In the genomic region with DNA sequence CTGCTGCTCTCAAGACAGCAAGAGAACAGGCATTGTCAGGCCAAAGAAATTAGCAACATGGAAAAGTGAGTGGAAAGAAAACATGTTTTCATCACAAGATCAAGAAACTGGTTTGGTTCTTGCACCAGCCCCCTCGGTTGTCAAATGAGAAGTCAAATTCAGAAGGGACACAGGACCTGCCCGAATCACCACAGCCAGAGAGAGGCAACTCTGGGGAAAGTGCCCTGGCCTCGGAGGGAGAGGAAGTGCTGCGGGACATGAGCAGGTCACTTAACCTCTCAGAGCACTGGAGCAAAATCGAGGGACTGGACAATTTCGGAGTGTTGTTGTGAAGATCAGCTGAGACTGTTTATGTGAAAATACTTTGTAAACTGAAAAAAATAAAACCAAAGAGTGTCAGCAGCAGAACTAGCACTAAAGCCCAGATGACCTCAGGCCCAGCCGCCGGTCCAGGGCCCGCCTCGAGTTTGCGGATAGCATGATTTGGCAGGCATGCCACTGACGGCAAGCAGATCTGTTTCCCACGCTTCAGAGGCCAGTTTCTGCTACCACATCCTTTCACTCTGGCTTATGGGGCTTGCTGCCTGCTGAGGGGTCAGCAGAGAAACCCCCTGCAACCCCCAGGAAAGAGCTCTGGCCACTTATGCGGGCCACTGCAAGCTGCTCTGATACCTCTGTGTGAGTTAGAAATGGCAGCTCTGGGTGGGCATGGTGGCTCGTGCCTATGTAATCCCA, we compare ENCODE assay signal across 15 cellular contexts. TPM values are rescaled to one million over a fixed set of nuclear protein-coding genes. Genes with fewer than 3 reads are reported as not detected.
DNase-seq lines count a peak whose midpoint lies in the region; ATAC-seq and TF ChIP-seq lines count a peak whose summit lies in the region.
"Had no signal": no experiment of that assay in that cellular context is flagged by ENCODE, and none has a peak within 500 bp of the region (broad histone marks: within the 10 kb centered on the region; RNA-seq: fewer than 3 reads in every experiment).

No MANE protein-coding gene starts in this region.

- CTCF ChIA-PET in activated naive CD4-positive, alpha-beta T cell treated with anti-CD3 and anti-CD28 coated beads, Interleukin-2, amount 10 ng/mL, durations not matched to agents 7 days and 5 days (lab: Charles Lee) = interaction anchor here (1.1 to 1.4 kb wide), 4 partner anchors 30 to 54 kb away, joined by 3 to 5 read pairs (median 4); a partner anchor contains a TSS

- no peaks in the 10 kb centered on the region for H3K9me3 ChIP-seq in lung (ENCODE audit: control insufficient read depth in 2 of 2, insufficient read depth in 1 of 2, low read length in 1 of 2)
- H3K9me3 ChIP-seq in upper lobe of right lung = no peaks in the 10 kb centered on the region

- H3K4me3 ChIP-seq in lung = no peak overlapping the region
- no peak overlapping the region for H3K4me3 ChIP-seq in upper lobe of right lung

- WGBS in lung, 2 donors = 68 to 74% methylated on average over 15 of the region's 15 CpGs

- no peaks in the 10 kb centered on the region for H3K36me3 ChIP-seq in lung (ENCODE audit: control insufficient read depth in 2 of 2, insufficient read depth in 2 of 2, low read length in 2 of 2)
- H3K36me3 ChIP-seq in upper lobe of right lung = no peaks in the 10 kb centered on the region

- H3K27me3 Mint-ChIP-seq in activated naive CD4-positive, alpha-beta T cell treated with anti-CD3 and anti-CD28 coated beads, Interleukin-2, amount 10 ng/mL, durations not matched to agents 7 days and 5 days = no peaks in the 10 kb centered on the region
- H3K27me3 Mint-ChIP-seq in activated naive CD8-positive, alpha-beta T cell treated with anti-CD3 and anti-CD28 coated beads for 36 hours = no peaks in the 10 kb centered on the region

- peak overlapping the region in 1 of 2 donors; percentile 27 for H3K27ac ChIP-seq in lung (ENCODE audit: low read depth in 1 of 2, low read length in 1 of 2)
- H3K27ac ChIP-seq in upper lobe of right lung = peak overlapping the region; percentile 3

- ATAC-seq in lung (ENCODE audit: insufficient read depth, low FRiP score) (peak; percentile 9), upper lobe of right lung (peak; percentile 25), HG03378 (IDR thresholded peaks at IDR 0.05; ENCODE audit: unreplicated experiment) (no peak), left lobe of liver (no peak)

- H3K4me3 Mint-ChIP-seq in activated naive CD4-positive, alpha-beta T cell treated with anti-CD3 and anti-CD28 coated beads, Interleukin-2, amount 10 ng/mL, durations not matched to agents 7 days and 5 days = peak overlapping the region; percentile 26
- peak overlapping the region; percentile 57 for H3K4me3 Mint-ChIP-seq in activated naive CD8-positive, alpha-beta T cell treated with anti-CD3 and anti-CD28 coated beads for 36 hours

- DNase-seq in activated naive CD4-positive, alpha-beta T cell treated with anti-CD3 and anti-CD28 coated beads, Interleukin-2, amount 10 ng/mL, durations not matched to agents 7 days and 5 days = no peak
- no peak for DNase-seq in activated naive CD4-positive, alpha-beta T cell treated with anti-CD3 and anti-CD28 coated beads, Interleukin-2, amount 50 U/mL, for 16 hours
- DNase-seq in activated naive CD8-positive, alpha-beta T cell treated with anti-CD3 and anti-CD28 coated beads for 36 hours = no peak
- DNase-seq in lung (ENCODE audit: low spot score) (no peak), upper lobe of right lung (no peak), NCI-H526 treated with DMSO at 0.1 percent for 48 hours (lab: John Stamatoyannopoulos, UW) (no peak), left lobe of liver (ENCODE audit: low spot score) (no peak)
- DNase-seq: activated CD4-positive, alpha-beta T cell treated with anti-CD3 and anti-CD28 coated beads for 1 hour; DMS53; MV-4-11; NCI-H2171 treated with DMSO at 0.1 percent for 48 hours; occipital lobe; OCI-M1; trophoblast cell had no signal

- H3K36me3 Mint-ChIP-seq in activated naive CD4-positive, alpha-beta T cell treated with anti-CD3 and anti-CD28 coated beads, Interleukin-2, amount 10 ng/mL, durations not matched to agents 7 days and 5 days = peaks cover 71% of the 10 kb centered on the region
- peaks cover 78% of the 10 kb centered on the region for H3K36me3 Mint-ChIP-seq in activated naive CD8-positive, alpha-beta T cell treated with anti-CD3 and anti-CD28 coated beads for 36 hours

- H3K27me3 ChIP-seq in lung (ENCODE audit: control insufficient read depth, insufficient read depth) (no peaks in the 10 kb centered on the region), upper lobe of right lung (no peaks in the 10 kb centered on the region)

- intact Hi-C loops in upper lobe of right lung (cut with DNase I) = no loop called here

- peak overlapping the region; percentile 93 for H3K27ac Mint-ChIP-seq in activated naive CD4-positive, alpha-beta T cell treated with anti-CD3 and anti-CD28 coated beads, Interleukin-2, amount 10 ng/mL, durations not matched to agents 7 days and 5 days
- H3K27ac Mint-ChIP-seq in activated naive CD8-positive, alpha-beta T cell treated with anti-CD3 and anti-CD28 coated beads for 36 hours = peak overlapping the region; percentile 92

- H3K4me1 Mint-ChIP-seq in activated naive CD4-positive, alpha-beta T cell treated with anti-CD3 and anti-CD28 coated beads, Interleukin-2, amount 10 ng/mL, durations not matched to agents 7 days and 5 days = peaks cover 97% of the 10 kb centered on the region
- peaks cover 91% of the 10 kb centered on the region for H3K4me1 Mint-ChIP-seq in activated naive CD8-positive, alpha-beta T cell treated with anti-CD3 and anti-CD28 coated beads for 36 hours

- no peaks in the 10 kb centered on the region for H3K9me3 Mint-ChIP-seq in activated naive CD4-positive, alpha-beta T cell treated with anti-CD3 and anti-CD28 coated beads, Interleukin-2, amount 10 ng/mL, durations not matched to agents 7 days and 5 days
- H3K9me3 Mint-ChIP-seq in activated naive CD8-positive, alpha-beta T cell treated with anti-CD3 and anti-CD28 coated beads for 36 hours = no peaks in the 10 kb centered on the region

- H3K4me1 ChIP-seq in lung (ENCODE audit: control insufficient read depth in 2 of 2, insufficient read depth in 2 of 2, low read length in 2 of 2) = peaks cover 0 to 1% of the 10 kb centered on the region in 2 donors
- H3K4me1 ChIP-seq in upper lobe of right lung = no peaks in the 10 kb centered on the region

- TF ChIP-seq CTCF in lung (IDR thresholded peaks at IDR 0.05; ENCODE audit: control extremely low read depth, extremely low read depth) (no peak), upper lobe of right lung (IDR thresholded peaks at IDR 0.05) (no peak)

RNA-seq across cellular contexts. Expression of a gene that starts 32.1 kb away (rescaled TPM):
- 100 to 1,000 TPM; 166 TPM for total RNA-seq in activated naive CD8-positive, alpha-beta T cell treated with anti-CD3 and anti-CD28 coated beads for 36 hours
- total RNA-seq in lung (1 to 10 TPM; 3.4 to 4.1 TPM), upper lobe of right lung (8.9 TPM), left lobe of liver (0.65 TPM)
- polyA plus RNA-seq in lung = 1 to 10 TPM; 3.5 to 5.9 TPM

Comparison
In these comparisons a context has a peak if more than half of its experiments do, and no peak if none do; other contexts are left out.
1. ATAC-seq: peak in lung (single experiment) and upper lobe of right lung (single experiment); none in HG03378 (single experiment) and left lobe of liver (single experiment).
2. RNA of a gene that starts 32.1 kb away (total RNA-seq): 166 TPM in activated naive CD8-positive, alpha-beta T cell treated with anti-CD3 and anti-CD28 coated beads for 36 hours; 8.9 TPM in upper lobe of right lung (single experiment), 3.4 to 4.1 TPM in lung and 0.65 TPM in left lobe of liver (single experiment); every median in the first group is over 10 times any median in the second.